15 cellular contexts compared by ENCODE assay signal in the genomic region with DNA sequence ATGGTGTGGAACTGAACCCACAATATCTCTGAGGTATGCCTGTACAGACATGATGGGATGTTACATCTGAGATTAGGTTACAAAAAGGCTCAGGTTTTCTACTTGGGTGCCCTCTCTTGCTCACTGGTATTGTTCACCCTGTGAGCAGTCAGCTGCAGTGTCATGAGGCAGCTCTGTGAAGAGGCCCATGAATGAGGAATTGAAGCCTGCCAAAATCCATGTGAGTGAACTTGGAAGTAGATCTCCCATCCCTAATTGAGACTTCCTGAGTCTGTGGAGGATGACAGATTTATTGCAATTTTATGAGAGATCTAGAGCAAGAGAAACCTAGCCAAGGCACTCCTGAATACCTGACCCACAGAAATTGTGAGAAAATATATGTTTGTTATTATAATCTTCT.
"Had no signal": no experiment of that assay in that cellular context is flagged by ENCODE, and none has a peak within 500 bp of the region (broad histone marks: within the 10 kb centered on the region; RNA-seq: fewer than 3 reads in every experiment).

No MANE protein-coding gene starts in this region.

- H3K36me3 ChIP-seq: heart right ventricle, left lung, sigmoid colon had no signal

- H3K27ac ChIP-seq: heart right ventricle, left lung, psoas muscle, sigmoid colon had no signal

- H3K27me3 ChIP-seq: heart right ventricle, left lung, sigmoid colon had no signal

- H3K4me3 ChIP-seq: heart right ventricle, left lung, psoas muscle, sigmoid colon had no signal

- ATAC-seq: activated CD4-positive, CD25-positive, alpha-beta regulatory T cell treated with anti-CD3 and anti-CD28 coated beads, Interleukin-2, amount 50 U/mL, for 24 hours; esophagus mucosa; heart right ventricle; left lung; psoas muscle; stimulated activated naive B cell treated with anti-CD40 and anti-IgM and Interleukin-4, amounts not matched to agents 10 μg/mL and 1 μg/mL and 100 μg/mL, for 72 hours had no signal

- DNase-seq: activated CD4-positive, alpha-beta T cell treated with anti-CD3 and anti-CD28 coated beads, Interleukin-2, amount 50 U/mL, for 4 hours; activated effector memory CD4-positive, alpha-beta T cell treated with Interleukin-2 at 50 U/mL for 16 hours; activated T-cell treated with anti-CD3 and anti-CD28 coated beads, Interleukin-2, amount 50 U/mL, for 24 hours; cerebellar nuclear complex; foreskin fibroblast; heart right ventricle; left lung; mesendoderm; psoas muscle; sigmoid colon; stimulated activated CD4-positive, alpha-beta T cell treated with anti-CD3 and anti-CD28 coated beads, Interleukin-2, amount 100 ng/mL, for 24 hours; stimulated activated naive B cell treated with anti-CD40 and anti-IgM and Interleukin-4, amounts not matched to agents 10 μg/mL and 1 μg/mL and 100 μg/mL, for 72 hours; substantia nigra had no signal

- H3K4me1 ChIP-seq: left lung, psoas muscle, sigmoid colon had no signal
